18 cellular contexts compared by ENCODE assay signal in genomic region chr9:135924628-135925338, GRCh38. TPM values are rescaled to one million over a fixed set of nuclear protein-coding genes. Genes with fewer than 3 reads are reported as not detected.
DNase-seq lines count a peak whose midpoint lies in the region; ATAC-seq, FAIRE-seq and TF ChIP-seq lines count a peak whose summit lies in the region.
"Had no signal": no experiment of that assay in that cellular context is flagged by ENCODE, and none has a peak within 500 bp of the region (broad histone marks: within the 10 kb centered on the region; RNA-seq: fewer than 3 reads in every experiment).

No MANE protein-coding gene starts in this region.

- no peaks in the 10 kb centered on the region for H3K9me3 Mint-ChIP-seq in activated T-cell treated with anti-CD3 and anti-CD28 coated beads, Interleukin-2, amount 50 U/mL, for 4 hours

- SMC1A ChIA-PET in GM12878 (lab: Charles Lee; ENCODE audit: uncharacterized antibody, unreplicated experiment) = no interaction called here

- H2AFZ ChIP-seq in OCI-LY1 (ENCODE audit: low read length) (no peak overlapping the region), GM12878 (ENCODE audit: control insufficient read depth, low read depth, low read length) (no peak overlapping the region)

- in situ Hi-C loops in GM12878 (cut with MboI) (no loop called here), gastrocnemius medialis (cut with MboI; ENCODE audit: low sequenced_read_pairs in 4 of 4) (no loop called here)

- H3K36me3 ChIP-seq in OCI-LY1 (ENCODE audit: insufficient read depth, low read length) (no peaks in the 10 kb centered on the region), GM12878 (ENCODE audit: control insufficient read depth in 2 of 2, insufficient read depth in 2 of 2, low read length in 1 of 2) (no peaks in the 10 kb centered on the region), gastrocnemius medialis (peaks cover 0 to 30% of the 10 kb centered on the region in 2 donors)

- peak in 1 of 2 donors; percentile 7 for ATAC-seq in activated T-cell treated with anti-CD3 and anti-CD28 coated beads, Interleukin-2, amount 50 U/mL, for 4 hours
- ATAC-seq in GM12878 = no peak
- ATAC-seq in gastrocnemius medialis = no peak
- no peak for ATAC-seq in HG03108 (IDR thresholded peaks at IDR 0.05; ENCODE audit: unreplicated experiment)
- ATAC-seq: right lobe of liver had no signal

- no peak for DNase-seq in activated T-cell treated with anti-CD3 and anti-CD28 coated beads, Interleukin-2, amount 50 U/mL, for 4 hours
- DNase-seq in activated T-cell treated with anti-CD3 and anti-CD28 coated beads, Interleukin-2, amount 50 U/mL, for 1 hour = no peak
- DNase-seq in GM12878 (ENCODE audit: low read depth, low spot score) (no peak), gastrocnemius medialis (no peak), glomerular visceral epithelial cell (ENCODE audit: extremely low spot score) (no peak), 8988T (no peak)
- DNase-seq: HCEC 1CT, mesenchymal stem cell, NCI-H1092, NCI-H748 treated with DMSO at 0.1 percent for 48 hours, SW 1271 had no signal

- H3K9ac ChIP-seq in OCI-LY1 (ENCODE audit: low read length) = no peak overlapping the region
- H3K9ac ChIP-seq in GM12878 (ENCODE audit: control insufficient read depth, insufficient read depth, low read length) = no peak overlapping the region

- H3K4me3 Mint-ChIP-seq in activated T-cell treated with anti-CD3 and anti-CD28 coated beads, Interleukin-2, amount 50 U/mL, for 4 hours = peak overlapping the region; percentile 49

- intact Hi-C loops in GM12878 (cut with micrococcal nuclease; ENCODE audit: unreplicated experiment) = no loop called here
- intact Hi-C loops in gastrocnemius medialis (cut with DNase I; ENCODE audit: low total_unique reads) = no loop called here

- H3K4me1 Mint-ChIP-seq in activated T-cell treated with anti-CD3 and anti-CD28 coated beads, Interleukin-2, amount 50 U/mL, for 4 hours (ENCODE audit: low read depth) = peaks cover 32% of the 10 kb centered on the region

- H3K4me2 ChIP-seq in OCI-LY1 (ENCODE audit: low read length) (no peak overlapping the region), GM12878 (ENCODE audit: control insufficient read depth, insufficient read depth) (no peak overlapping the region)

- RAD21 ChIA-PET in GM12878 (lab: Charles Lee; ENCODE audit: unreplicated experiment) = no interaction called here

- no peak for TF ChIP-seq EP300 in GM12878 (IDR thresholded peaks at IDR 0.05; ENCODE audit: borderline replicate concordance in 1 of 2, control insufficient read depth in 1 of 2, low read depth in 2 of 2, low read length in 2 of 2)

- H3K9me3 ChIP-seq in OCI-LY1 (ENCODE audit: low read length) (no peaks in the 10 kb centered on the region), GM12878 (replicated peaks; ENCODE audit: control insufficient read depth, insufficient read depth, low read length) (no peaks in the 10 kb centered on the region), gastrocnemius medialis (no peaks in the 10 kb centered on the region)
- H3K9me3 ChIP-seq: right lobe of liver had no signal

- POLR2A ChIA-PET in GM12878 (lab: Charles Lee) = interaction anchor here (0.6 kb wide), 1 partner anchor 17 kb away, joined by 3 read pairs; the partner anchor contains the start of gene CAMSAP1

- H3K79me2 ChIP-seq in OCI-LY1 (ENCODE audit: insufficient read depth, low read length) (no peaks in the 10 kb centered on the region), GM12878 (ENCODE audit: control insufficient read depth, insufficient read depth, low read length) (no peaks in the 10 kb centered on the region)

- H3K4me1 ChIP-seq in OCI-LY1 (ENCODE audit: insufficient read depth, low read length, severe bottlenecking) (no peaks in the 10 kb centered on the region), GM12878 (ENCODE audit: control insufficient read depth, insufficient read depth, low read length) (peaks cover 22% of the 10 kb centered on the region), gastrocnemius medialis (peaks cover 16 to 34% of the 10 kb centered on the region in 2 donors)
- H3K4me1 ChIP-seq: ascending aorta, right lobe of liver had no signal

- TF ChIP-seq POLR2A in GM12878 (IDR thresholded peaks at IDR 0.05; ENCODE audit: low read depth, low read length) (no peak), gastrocnemius medialis (IDR thresholded peaks at IDR 0.05) (no peak)

- H3K9me2 ChIP-seq in OCI-LY1 (ENCODE audit: low read depth, low read length) = no peaks in the 10 kb centered on the region

- TF ChIP-seq CTCF in OCI-LY1 (IDR thresholded peaks at IDR 0.05; ENCODE audit: low read length) (peak; percentile 36; the same call in 1 of the 2 replicates), GM12878 (IDR thresholded peaks at IDR 0.05 in 2 of 3, conservative IDR thresholded peaks at IDR 0.05 in 1 of 3; ENCODE audit: control insufficient read depth in 2 of 3, extremely low read depth in 1 of 3, insufficient read depth in 1 of 3, low read depth in 3 of 3, low read length in 3 of 3) (peak in 1 of 3 experiments; percentile 21; a peak in 2 of 6 replicates), gastrocnemius medialis (IDR thresholded peaks at IDR 0.05 in 4 of 5, conservative IDR thresholded peaks at IDR 0.05 in 1 of 5) (no peak)

- CTCF ChIA-PET in GM12878 (lab: Yijun Ruan, JAX) = interaction anchor here (1.0 to 1.5 kb wide), 2 partner anchors 35 to 63 kb away, joined by 3 to 4 read pairs; no protein-coding TSS in a partner anchor

- no TSS peak for BruUV-seq in GM12878 (replicated peaks; lab: Mats Ljungman, UMichigan)

- no peaks in the 10 kb centered on the region for H3K36me3 Mint-ChIP-seq in activated T-cell treated with anti-CD3 and anti-CD28 coated beads, Interleukin-2, amount 50 U/mL, for 4 hours (ENCODE audit: insufficient read depth)

- H3K4me3 ChIP-seq in OCI-LY1 (ENCODE audit: low read depth, low read length, poor library complexity, severe bottlenecking) (no peak overlapping the region), GM12878 (no peak overlapping the region), gastrocnemius medialis (no peak overlapping the region)
- H3K4me3 ChIP-seq: ascending aorta, right lobe of liver had no signal

- TF ChIP-seq RAD21 in GM12878 (IDR thresholded peaks at IDR 0.05; ENCODE audit: insufficient read depth, low read depth, low read length) = peak; percentile 52

- H3K27ac ChIP-seq in OCI-LY1 (ENCODE audit: low read depth, low read length, poor library complexity, severe bottlenecking) = no peak overlapping the region
- no peak overlapping the region for H3K27ac ChIP-seq in GM12878 (ENCODE audit: control insufficient read depth, insufficient read depth)
- H3K27ac ChIP-seq in gastrocnemius medialis = peak overlapping the region; percentile 95 to 99 (median 96)
- H3K27ac ChIP-seq: ascending aorta, right lobe of liver, VCaP had no signal

- FAIRE-seq in GM12878 (lab: Jason Lieb, UNC) = no peak
- FAIRE-seq: endothelial cell of umbilical vein, urothelium cell line had no signal

- WGBS in GM12878 (ENCODE audit: insufficient coverage, insufficient replicate concordance, low lambda C conversion rate, missing lambda C conversion rate) = 80% methylated on average over 27 of the region's 27 CpGs

- no peaks in the 10 kb centered on the region for H3F3A ChIP-seq in OCI-LY1 (ENCODE audit: insufficient read depth, low read length)

- H4K20me1 ChIP-seq in OCI-LY1 (ENCODE audit: insufficient read depth, low read length) (no peaks in the 10 kb centered on the region), GM12878 (ENCODE audit: control insufficient read depth, insufficient read depth) (no peaks in the 10 kb centered on the region)

- H3K27me3 ChIP-seq in OCI-LY1 (ENCODE audit: insufficient read depth, low read length) = no peaks in the 10 kb centered on the region
- no peaks in the 10 kb centered on the region for H3K27me3 ChIP-seq in GM12878 (replicated peaks in 1 of 2; ENCODE audit: control insufficient read depth in 2 of 2, insufficient read depth in 2 of 2, low read length in 1 of 2)
- H3K27me3 ChIP-seq in gastrocnemius medialis = no peaks in the 10 kb centered on the region
- H3K27me3 ChIP-seq: ascending aorta, right lobe of liver had no signal

- H3K27me3 Mint-ChIP-seq in activated T-cell treated with anti-CD3 and anti-CD28 coated beads, Interleukin-2, amount 50 U/mL, for 4 hours (ENCODE audit: low read depth) = no peaks in the 10 kb centered on the region

RNA-seq across cellular contexts. Expression of gene CAMSAP1, which starts 17.4 kb away (rescaled TPM):
- 10 to 100 TPM; 26.7 to 37.4 (median 29.2) TPM for total RNA-seq in activated T-cell treated with anti-CD3 and anti-CD28 coated beads, Interleukin-2, amount 50 U/mL, for 4 hours
- total RNA-seq in GM12878 (2013; cell fraction: nucleolus; rRNA removed) = 51.7 and 56.6 TPM in 2 replicates
- total RNA-seq in GM12878 (2014; rRNA removed) (16.5 and 16.6 TPM in 2 replicates), GM12878 (2014; rRNA removed; fragmentation: Illumina TruSeq; extraction: Trizol) (12.2 and 12.3 TPM in 2 replicates), GM12878 (2021) (24.7 and 32.8 TPM in 2 replicates), gastrocnemius medialis (10 to 100 TPM; 54.8 to 94.9 (median 82.9) TPM)
- 4.8 TPM for polyA plus RNA-seq in GM12878 (2011; ENCODE audit: low read depth)
- polyA plus RNA-seq in GM12878 (2011; rRNA removed) (5.3 and 5.9 TPM in 2 replicates), GM12878 (2014; fragmentation: Illumina TruSeq; extraction: Trizol) (8.0 and 10.1 TPM in 2 replicates), GM12878 (2014; fragmentation: Nextera tagmentation; extraction: Ambion mirVana) (1 to 10 TPM; 1.8 to 2.0 TPM), GM12878 (2014; rRNA removed) (10.3 and 12.5 TPM in 2 replicates), GM12878 (2016; fragmentation: Nextera tagmentation; extraction: Ambion mirVana) (1 to 10 TPM; 1.4 to 4.2 TPM)
- polyA plus RNA-seq in GM12878 (2011; cell fraction: cytosol; rRNA removed) = 6.6 and 6.9 TPM in 2 replicates
- 7.5 and 11.6 TPM in 2 replicates for polyA plus RNA-seq in GM12878 (2011; cell fraction: nucleus; rRNA removed)
- polyA plus RNA-seq in GM12878 (2012) = 7.4 and 7.8 TPM in 2 replicates
- polyA minus RNA-seq in GM12878 (2011; rRNA and poly(A)+ RNA removed) = 14.8 and 15.3 TPM in 2 replicates
- 48.7 and 58.5 TPM in 2 replicates for polyA minus RNA-seq in GM12878 (2011; cell fraction: cytosol; rRNA and poly(A)+ RNA removed)
- polyA minus RNA-seq in GM12878 (2011; cell fraction: nucleus; rRNA and poly(A)+ RNA removed) = 5.9 and 9.1 TPM in 2 replicates

RNA-seq across cellular contexts. Expression of gene UBAC1, which starts 36.4 kb away (rescaled TPM):
- total RNA-seq in activated T-cell treated with anti-CD3 and anti-CD28 coated beads, Interleukin-2, amount 50 U/mL, for 4 hours = 10 to 100 TPM; 30.4 to 33.4 (median 31.4) TPM
- 23.5 and 31.3 TPM in 2 replicates for total RNA-seq in GM12878 (2013; cell fraction: nucleolus; rRNA removed)
- total RNA-seq in GM12878 (2014; rRNA removed) = 45.4 and 48.0 TPM in 2 replicates
- total RNA-seq in GM12878 (2014; rRNA removed; fragmentation: Illumina TruSeq; extraction: Trizol) = 27.6 and 30.9 TPM in 2 replicates
- 38.2 and 40.1 TPM in 2 replicates for total RNA-seq in GM12878 (2021)
- polyA plus RNA-seq in GM12878 (2011; ENCODE audit: low read depth) = 15.4 TPM
- polyA plus RNA-seq in GM12878 (2011; rRNA removed) = 45.4 and 53.5 TPM in 2 replicates
- 56.9 and 65.7 TPM in 2 replicates for polyA plus RNA-seq in GM12878 (2011; cell fraction: cytosol; rRNA removed)
- 72.7 and 77.7 TPM in 2 replicates for polyA plus RNA-seq in GM12878 (2011; cell fraction: nucleus; rRNA removed)
- 20.3 and 23.9 TPM in 2 replicates for polyA plus RNA-seq in GM12878 (2012)
- 10.0 and 25.3 TPM in 2 replicates for polyA plus RNA-seq in GM12878 (2014; fragmentation: Illumina TruSeq; extraction: Trizol)
- 10 to 100 TPM; 16.7 to 20.7 TPM for polyA plus RNA-seq in GM12878 (2014; fragmentation: Nextera tagmentation; extraction: Ambion mirVana)
- polyA plus RNA-seq in GM12878 (2014; rRNA removed) = 54.6 and 57.6 TPM in 2 replicates
- polyA plus RNA-seq in GM12878 (2016; fragmentation: Nextera tagmentation; extraction: Ambion mirVana) = 10 to 100 TPM; 36.9 to 41.1 TPM
- 29.6 and 34.0 TPM in 2 replicates for polyA minus RNA-seq in GM12878 (2011; rRNA and poly(A)+ RNA removed)
- 6.1 and 13.5 TPM in 2 replicates for polyA minus RNA-seq in GM12878 (2011; cell fraction: cytosol; rRNA and poly(A)+ RNA removed)
- 8.5 and 12.7 TPM in 2 replicates for polyA minus RNA-seq in GM12878 (2011; cell fraction: nucleus; rRNA and poly(A)+ RNA removed)
- total RNA-seq in gastrocnemius medialis = 100 to 1,000 TPM; 218 to 263 (median 248) TPM

Comparison
In these comparisons a context has a peak if more than half of its experiments do, and no peak if none do; other contexts are left out.
1. H3K27ac ChIP-seq: peak in gastrocnemius medialis (4 of 4); none in OCI-LY1 (single experiment) and GM12878 (single experiment).
2. RNA of gene UBAC1, which starts 36.4 kb away (total RNA-seq): 218 to 263 TPM in gastrocnemius medialis; 23.5 to 48.0 TPM in GM12878 and 30.4 to 33.4 TPM in activated T-cell treated with anti-CD3 and anti-CD28 coated beads, Interleukin-2, amount 50 U/mL, for 4 hours; every median in the first group is over 4 times any median in the second.